Comparison of ENCODE assay signal across 9 cellular contexts in the genomic region with DNA sequence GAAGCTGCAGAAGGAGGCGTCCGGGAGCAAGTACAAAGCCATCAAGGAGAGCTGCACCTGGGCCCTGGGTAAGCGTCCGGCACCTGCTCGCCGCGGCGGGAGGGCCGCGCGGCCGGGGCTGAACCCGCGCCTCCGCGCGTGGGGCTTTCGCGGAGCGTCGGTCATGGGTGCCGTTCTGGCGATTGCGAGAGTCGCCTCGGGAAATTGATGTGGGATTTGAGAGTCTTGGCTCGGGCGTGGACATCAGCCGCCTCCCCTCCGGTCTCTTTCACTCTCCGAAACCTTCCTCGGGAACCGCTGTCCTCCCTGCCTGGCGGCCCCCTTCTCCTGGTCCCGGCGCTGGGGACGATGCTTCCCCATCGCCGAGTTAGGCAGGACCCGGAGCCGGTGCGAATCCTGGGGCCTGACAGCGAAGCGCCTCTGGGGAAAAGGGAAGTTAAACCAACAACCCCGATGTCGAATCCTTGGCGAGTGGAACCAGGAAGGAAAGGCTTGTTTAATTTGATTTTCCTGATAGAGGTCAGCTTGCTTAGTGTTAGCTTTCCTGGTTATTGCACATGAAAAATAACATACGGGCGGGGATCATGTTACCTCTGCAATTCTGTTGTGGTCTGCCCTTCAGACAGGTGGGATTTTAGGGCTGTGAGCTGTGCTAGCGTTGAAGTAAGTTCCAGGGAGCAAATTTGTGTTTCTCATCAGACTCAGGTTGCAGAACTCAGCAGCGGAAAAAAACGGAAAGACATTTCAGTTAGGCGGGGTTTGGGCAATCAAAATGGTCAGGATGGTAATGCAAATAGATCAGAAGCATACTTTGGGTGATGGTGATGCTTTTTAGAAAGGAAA. TPM values are rescaled to one million over a fixed set of nuclear protein-coding genes. Genes with fewer than 3 reads are reported as not detected.
DNase-seq lines count a peak whose midpoint lies in the region; ATAC-seq lines count a peak whose summit lies in the region.
"Had no signal": no experiment of that assay in that cellular context is flagged by ENCODE, and none has a peak within 500 bp of the region (broad histone marks: within the 10 kb centered on the region; RNA-seq: fewer than 3 reads in every experiment).

No MANE protein-coding gene starts in this region.

- peak; percentile 40 for DNase-seq in NCI-H82 (lab: John Stamatoyannopoulos, UW)
- DNase-seq in NCI-H82 treated with DMSO at 0.1 percent for 48 hours (lab: John Stamatoyannopoulos, UW; ENCODE audit: unreplicated experiment) = no peak
- DNase-seq in NCI-H748 (lab: John Stamatoyannopoulos, UW; ENCODE audit: unreplicated experiment) = peak; percentile 71
- no peak for DNase-seq in central memory CD8-positive, alpha-beta T cell (ENCODE audit: low spot score in 2 of 2)
- DNase-seq in left lobe of liver (ENCODE audit: low spot score) = no peak
- no peak for DNase-seq in NK-92 treated with Interleukin-12 subunit alpha and Interleukin-12 subunit beta, amount 100 ng/mL, for 24 hours (lab: John Stamatoyannopoulos, UW)

- peak; percentile 23 for ATAC-seq in HG02870 (IDR thresholded peaks at IDR 0.05; ENCODE audit: unreplicated experiment)
- ATAC-seq in central memory CD8-positive, alpha-beta T cell (replicated peaks; ENCODE audit: extremely low read depth, poor library complexity, severe bottlenecking) = peak; percentile 8
- ATAC-seq in left lobe of liver = peak; percentile 28

- H3K4me3 Mint-ChIP-seq in central memory CD8-positive, alpha-beta T cell = peak overlapping the region; percentile 61
- peak overlapping the region; percentile 78 for H3K4me3 Mint-ChIP-seq in stimulated activated naive CD8-positive, alpha-beta T cell treated with anti-CD3 and anti-CD28 coated beads, Interleukin-15, Interleukin-2, amounts not matched to agents 100 ng/mL and 50 ng/mL, for 24 hours

- no peak overlapping the region for H3K27ac Mint-ChIP-seq in central memory CD8-positive, alpha-beta T cell (ENCODE audit: low read depth)
- H3K27ac Mint-ChIP-seq in stimulated activated naive CD8-positive, alpha-beta T cell treated with anti-CD3 and anti-CD28 coated beads, Interleukin-15, Interleukin-2, amounts not matched to agents 100 ng/mL and 50 ng/mL, for 24 hours = no peak overlapping the region

- H3K36me3 Mint-ChIP-seq in central memory CD8-positive, alpha-beta T cell (ENCODE audit: insufficient read depth) = no peaks in the 10 kb centered on the region
- no peaks in the 10 kb centered on the region for H3K36me3 Mint-ChIP-seq in stimulated activated naive CD8-positive, alpha-beta T cell treated with anti-CD3 and anti-CD28 coated beads, Interleukin-15, Interleukin-2, amounts not matched to agents 100 ng/mL and 50 ng/mL, for 24 hours (ENCODE audit: low read depth)

- peaks cover 4% of the 10 kb centered on the region for H3K4me1 Mint-ChIP-seq in central memory CD8-positive, alpha-beta T cell
- H3K4me1 Mint-ChIP-seq in stimulated activated naive CD8-positive, alpha-beta T cell treated with anti-CD3 and anti-CD28 coated beads, Interleukin-15, Interleukin-2, amounts not matched to agents 100 ng/mL and 50 ng/mL, for 24 hours (ENCODE audit: low read depth) = peaks cover 13% of the 10 kb centered on the region

- H3K9me3 Mint-ChIP-seq in central memory CD8-positive, alpha-beta T cell = no peaks in the 10 kb centered on the region
- no peaks in the 10 kb centered on the region for H3K9me3 Mint-ChIP-seq in stimulated activated naive CD8-positive, alpha-beta T cell treated with anti-CD3 and anti-CD28 coated beads, Interleukin-15, Interleukin-2, amounts not matched to agents 100 ng/mL and 50 ng/mL, for 24 hours

- H3K27me3 Mint-ChIP-seq in central memory CD8-positive, alpha-beta T cell = peaks cover 67% of the 10 kb centered on the region
- peaks cover 58% of the 10 kb centered on the region for H3K27me3 Mint-ChIP-seq in stimulated activated naive CD8-positive, alpha-beta T cell treated with anti-CD3 and anti-CD28 coated beads, Interleukin-15, Interleukin-2, amounts not matched to agents 100 ng/mL and 50 ng/mL, for 24 hours

RNA-seq across cellular contexts. Expression of a gene that starts 0.6 kb away (rescaled TPM):
- total RNA-seq in left lobe of liver = 0.18 TPM

RNA-seq across cellular contexts. Expression of a gene that starts 55.1 kb away (rescaled TPM):
- 36.4 TPM for total RNA-seq in left lobe of liver

RNA-seq across cellular contexts. Expression of a gene that starts 56.0 kb away (rescaled TPM):
- not detected for total RNA-seq in left lobe of liver
- total RNA-seq: adrenal gland had no signal

Comparison
In these comparisons a context has a peak if more than half of its experiments do, and no peak if none do; other contexts are left out.
1. DNase-seq: peak in NCI-H82 (single experiment) and NCI-H748 (single experiment); none in NCI-H82 treated with DMSO at 0.1 percent for 48 hours (single experiment), central memory CD8-positive, alpha-beta T cell (0 of 2), left lobe of liver (single experiment) and NK-92 treated with Interleukin-12 subunit alpha and Interleukin-12 subunit beta, amount 100 ng/mL, for 24 hours (single experiment).
2. Peak in every context shown above with its lines, with median percentiles within 50 percentile points of each other: ATAC-seq.